Comparison of ENCODE assay signal across 15 cellular contexts in genomic region chr7:101537205-101537604, GRCh38.
DNase-seq lines count a peak whose midpoint lies in the region; ATAC-seq and TF ChIP-seq lines count a peak whose summit lies in the region.
"Had no signal": no experiment of that assay in that cellular context is flagged by ENCODE, and none has a peak within 500 bp of the region (broad histone marks: within the 10 kb centered on the region; RNA-seq: fewer than 3 reads in every experiment).

No MANE protein-coding gene starts in this region.

- peaks cover 0 to 32% (median 15%) of the 10 kb centered on the region in 4 donors for H3K4me1 ChIP-seq in right lobe of liver
- peaks cover 0 to 17% (median 7%) of the 10 kb centered on the region in 4 donors for H3K4me1 ChIP-seq in stomach
- H3K4me1 ChIP-seq: Caco-2, HAP-1 had no signal

- DNase-seq in Caki2 (ENCODE audit: low read depth) (peak; percentile 59), astrocyte of the hippocampus (ENCODE audit: low read depth, low spot score) (peak; percentile 49), right lobe of liver (peak; percentile 89 to 93 (median 91)), stomach (no peak), NCI-H226 (no peak)
- DNase-seq in activated CD4-positive, CD25-positive, alpha-beta regulatory T cell (lab: John Stamatoyannopoulos, UW) = no peak
- DNase-seq: activated CD4-positive, alpha-beta T cell treated with anti-CD3 and anti-CD28 coated beads, Interleukin-2, amount 10 ng/mL, durations not matched to agents 7 days and 5 days; activated naive CD4-positive, alpha-beta T cell treated with Interleukin-2 at 50 U/mL for 16 hours; Caco-2; dermis blood vessel endothelial cell; head of caudate nucleus; NCI-H1092 treated with DMSO at 0.1 percent for 48 hours had no signal

- ATAC-seq in right lobe of liver (peak; percentile 69 to 81 (median 80)), GM18498 (IDR thresholded peaks at IDR 0.05; ENCODE audit: unreplicated experiment) (no peak)

- intact Hi-C loops in right lobe of liver (cut with DNase I) (no loop called here), stomach (cut with DNase I; ENCODE audit: low total_unique reads) (no loop called here)

- H3K36me3 ChIP-seq in right lobe of liver (no peaks in the 10 kb centered on the region), stomach (no peaks in the 10 kb centered on the region)
- H3K36me3 ChIP-seq: HAP-1 had no signal

- WGBS in right lobe of liver (ENCODE audit: insufficient coverage, low coverage, low lambda C conversion rate, missing lambda C conversion rate) = no CpG with 5 or more reads among the region's 8 CpGs
- 51 to 68% (median 57%) methylated on average over 4 to 8 of the region's 8 CpGs for WGBS in stomach, 5 donors

- TF ChIP-seq POLR2A in right lobe of liver (IDR thresholded peaks at IDR 0.05) = no peak
- TF ChIP-seq POLR2A in stomach (IDR thresholded peaks at IDR 0.05) = no peak

- in situ Hi-C loops in Caki2 (cut with HindIII; ENCODE audit: low pct_unique_long_range_greater_than_20kb, low sequenced_read_pairs) = no loop called here

- no peak for TF ChIP-seq CTCF in right lobe of liver (IDR thresholded peaks at IDR 0.05)
- no peak for TF ChIP-seq CTCF in stomach (IDR thresholded peaks at IDR 0.05)

- no peak for TF ChIP-seq EP300 in Ishikawa (IDR thresholded peaks at IDR 0.05; ENCODE audit: borderline replicate concordance)
- no peak for TF ChIP-seq EP300 in stomach (IDR thresholded peaks at IDR 0.05)

- no peak for TF ChIP-seq RAD21 in Ishikawa (IDR thresholded peaks at IDR 0.05; ENCODE audit: low read depth)

- H3K27ac ChIP-seq in right lobe of liver = peak overlapping the region; percentile 70 to 92 (median 72)
- H3K27ac ChIP-seq in stomach = no peak overlapping the region

- H3K9me3 ChIP-seq in right lobe of liver = no peaks in the 10 kb centered on the region
- H3K9me3 ChIP-seq in stomach = no peaks in the 10 kb centered on the region
- H3K9me3 ChIP-seq: Caco-2, HAP-1 had no signal

- no peaks in the 10 kb centered on the region for H3K27me3 ChIP-seq in right lobe of liver
- H3K27me3 ChIP-seq in stomach = peaks cover 0 to 20% (median 0%) of the 10 kb centered on the region in 3 donors

- no peak overlapping the region for H3K4me3 ChIP-seq in right lobe of liver
- no peak overlapping the region for H3K4me3 ChIP-seq in stomach
- H3K4me3 ChIP-seq: HAP-1 had no signal

TF ChIP-seq in Ishikawa, 13 proteins besides CTCF, POLR2A, EP300 and RAD21:
- TF ChIP-seq TEAD4 (IDR thresholded peaks at IDR 0.05) (no peak), NFIC (IDR thresholded peaks at IDR 0.05) (peak; percentile 34; the same call in 1 of the 2 replicates)

Comparison
In these comparisons a context has a peak if more than half of its experiments do, and no peak if none do; other contexts are left out.
1. DNase-seq: peak in Caki2 (single experiment), astrocyte of the hippocampus (single experiment) and right lobe of liver (3 of 3); none in stomach (single experiment), activated CD4-positive, CD25-positive, alpha-beta regulatory T cell (0 of 4) and NCI-H226 (single experiment).
2. H3K27ac ChIP-seq: peak in right lobe of liver (3 of 3); none in stomach (0 of 5).